ENCODE assay signal across 10 cellular contexts in genomic region chr13:50106559-50106958, GRCh38.
DNase-seq lines count a peak whose midpoint lies in the region; ATAC-seq, FAIRE-seq and TF ChIP-seq lines count a peak whose summit lies in the region.
"Had no signal": no experiment of that assay in that cellular context is flagged by ENCODE, and none has a peak within 500 bp of the region (broad histone marks: within the 10 kb centered on the region; RNA-seq: fewer than 3 reads in every experiment).

No MANE protein-coding gene starts in this region.

- no peak overlapping the region for H3K9ac ChIP-seq in GM12878 (ENCODE audit: control insufficient read depth, insufficient read depth, low read length)

- H3K9me3 Mint-ChIP-seq in type B pancreatic cell: peaks cover 4% of the 10 kb centered on the region

- DNase-seq in GM06990 (ENCODE audit: extremely low read depth, insufficient read length) (peak; percentile 27), GM12878 (ENCODE audit: low read depth, low spot score) (no peak), G401 (ENCODE audit: low spot score) (no peak), NCI-H446 (lab: John Stamatoyannopoulos, UW) (no peak), type B pancreatic cell (ENCODE audit: extremely low spot score, unreplicated experiment) (no peak), D341Med (ENCODE audit: low spot score) (no peak)
- DNase-seq: GDM1 had no signal

- POLR2A ChIA-PET in GM12878 (lab: Charles Lee): no interaction called here

- H3K36me3 ChIP-seq in GM06990 (ENCODE audit: control insufficient read depth, insufficient read depth, low read length) (no peaks in the 10 kb centered on the region), GM12878 (ENCODE audit: control insufficient read depth in 2 of 2, insufficient read depth in 2 of 2, low read length in 1 of 2) (no peaks in the 10 kb centered on the region)

- TF ChIP-seq EP300 in GM12878 (IDR thresholded peaks at IDR 0.05; ENCODE audit: borderline replicate concordance in 1 of 2, control insufficient read depth in 1 of 2, low read depth in 2 of 2, low read length in 2 of 2): no peak

- H3K27me3 ChIP-seq in GM06990 (replicated peaks; ENCODE audit: control insufficient read depth, insufficient read depth, low read length) (no peaks in the 10 kb centered on the region), GM12878 (replicated peaks in 1 of 2; ENCODE audit: control insufficient read depth in 2 of 2, insufficient read depth in 2 of 2, low read length in 1 of 2) (no peaks in the 10 kb centered on the region)

- TF ChIP-seq POLR2A in GM12878 (IDR thresholded peaks at IDR 0.05; ENCODE audit: low read depth, low read length): no peak

- CTCF ChIA-PET in GM12878 (lab: Yijun Ruan, JAX): interaction anchor here (0.7 to 1.6 kb wide), 4 partner anchors 19 to 694 kb away, joined by 3 to 5 read pairs (median 3); no protein-coding TSS in a partner anchor

- no peak overlapping the region for H2AFZ ChIP-seq in GM12878 (ENCODE audit: control insufficient read depth, low read depth, low read length)

- peaks cover 8% of the 10 kb centered on the region; the same call in 1 of the 2 replicates for H3K4me1 ChIP-seq in GM12878 (ENCODE audit: control insufficient read depth, insufficient read depth, low read length)

- H3K27ac ChIP-seq in GM12878 (ENCODE audit: control insufficient read depth, insufficient read depth): no peak overlapping the region

- no peak overlapping the region for H3K4me3 Mint-ChIP-seq in type B pancreatic cell

- no peaks in the 10 kb centered on the region for H3K79me2 ChIP-seq in GM12878 (ENCODE audit: control insufficient read depth, insufficient read depth, low read length)

- TF ChIP-seq RAD21 in GM12878 (IDR thresholded peaks at IDR 0.05; ENCODE audit: insufficient read depth, low read depth, low read length): no peak

- in situ Hi-C loops in GM12878 (cut with MboI) (no loop called here), G401 (cut with HindIII; ENCODE audit: low sequenced_read_pairs) (no loop called here)

- RAD21 ChIA-PET in GM12878 (lab: Charles Lee; ENCODE audit: unreplicated experiment): interaction anchor here (0.9 to 1.6 kb wide), 2 partner anchors 22 to 109 kb away, joined by 4 to 6 read pairs; partner anchors contain the start of gene TRIM13

- no peaks in the 10 kb centered on the region for H3K27me3 Mint-ChIP-seq in type B pancreatic cell

- no peak overlapping the region for H3K4me3 ChIP-seq in GM06990 (replicated peaks; ENCODE audit: low read depth, low read length)
- no peak overlapping the region for H3K4me3 ChIP-seq in GM12878

- H3K27ac Mint-ChIP-seq in type B pancreatic cell: no peak overlapping the region

- BruUV-seq in GM12878 (replicated peaks; lab: Mats Ljungman, UMichigan): no TSS peak

- no peaks in the 10 kb centered on the region for H4K20me1 ChIP-seq in GM12878 (ENCODE audit: control insufficient read depth, insufficient read depth)

- peak overlapping the region; percentile 59 for H3K4me2 ChIP-seq in GM12878 (ENCODE audit: control insufficient read depth, insufficient read depth)

- H3K9me3 ChIP-seq in GM12878 (replicated peaks; ENCODE audit: control insufficient read depth, insufficient read depth, low read length): no peaks in the 10 kb centered on the region

- peaks cover 12% of the 10 kb centered on the region for H3K36me3 Mint-ChIP-seq in type B pancreatic cell

- SMC1A ChIA-PET in GM12878 (lab: Charles Lee; ENCODE audit: uncharacterized antibody, unreplicated experiment): interaction anchor here (1.1 to 1.5 kb wide), 3 partner anchors 9 to 109 kb away, joined by 3 to 4 read pairs (median 3); partner anchors contain the start of gene TRIM13

- intact Hi-C loops in GM12878 (cut with micrococcal nuclease; ENCODE audit: unreplicated experiment): no loop called here

- FAIRE-seq in GM12878 (lab: Jason Lieb, UNC): peak; percentile 89
- FAIRE-seq: colon had no signal

- peaks cover 8% of the 10 kb centered on the region for H3K4me1 Mint-ChIP-seq in type B pancreatic cell (ENCODE audit: unreplicated experiment)

- peak; percentile 84 for ATAC-seq in GM19438 (IDR thresholded peaks at IDR 0.05; ENCODE audit: low read depth, unreplicated experiment)
- peak; percentile 82 for ATAC-seq in HG03432 (IDR thresholded peaks at IDR 0.05; ENCODE audit: unreplicated experiment)
- peak; percentile 90 for ATAC-seq in GM12878

- no peak for TF ChIP-seq CTCF in GM06990 (IDR thresholded peaks at IDR 0.05; ENCODE audit: insufficient read depth, low read length, poor library complexity, severe bottlenecking)
- TF ChIP-seq CTCF in GM12878 (IDR thresholded peaks at IDR 0.05 in 2 of 3, conservative IDR thresholded peaks at IDR 0.05 in 1 of 3; ENCODE audit: control insufficient read depth in 2 of 3, extremely low read depth in 1 of 3, insufficient read depth in 1 of 3, low read depth in 3 of 3, low read length in 3 of 3): no peak
- no peak for TF ChIP-seq CTCF in type B pancreatic cell (conservative IDR thresholded peaks at IDR 0.05)

- WGBS in GM12878 (ENCODE audit: insufficient coverage, insufficient replicate concordance, low lambda C conversion rate, missing lambda C conversion rate): 0% methylated on average over 1 of the region's 1 CpG

TF ChIP-seq in GM12878, 131 proteins besides CTCF, POLR2A, EP300 and RAD21:
- TF ChIP-seq JUNB (IDR thresholded peaks at IDR 0.05) (peak; percentile 37), PAX5 (IDR thresholded peaks at IDR 0.05; ENCODE audit: borderline replicate concordance, low read depth, low read length) (no peak), ATF2 (IDR thresholded peaks at IDR 0.05; ENCODE audit: low read length) (0 out of 2 replicates have a peak, but pooled peaks have one; percentile 21), ZNF592 (IDR thresholded peaks at IDR 0.05) (no peak), NFIC (IDR thresholded peaks at IDR 0.05; ENCODE audit: low read depth, low read length) (peak; percentile 39; the same call in 1 of the 2 replicates), CEBPB (IDR thresholded peaks at IDR 0.05; ENCODE audit: borderline replicate concordance in 1 of 2, low read depth in 2 of 2, low read length in 2 of 2) (no peak), RUNX3 (IDR thresholded peaks at IDR 0.05; ENCODE audit: low read length) (peak; percentile 16; the same call in 1 of the 2 replicates)
